In the genomic region with DNA sequence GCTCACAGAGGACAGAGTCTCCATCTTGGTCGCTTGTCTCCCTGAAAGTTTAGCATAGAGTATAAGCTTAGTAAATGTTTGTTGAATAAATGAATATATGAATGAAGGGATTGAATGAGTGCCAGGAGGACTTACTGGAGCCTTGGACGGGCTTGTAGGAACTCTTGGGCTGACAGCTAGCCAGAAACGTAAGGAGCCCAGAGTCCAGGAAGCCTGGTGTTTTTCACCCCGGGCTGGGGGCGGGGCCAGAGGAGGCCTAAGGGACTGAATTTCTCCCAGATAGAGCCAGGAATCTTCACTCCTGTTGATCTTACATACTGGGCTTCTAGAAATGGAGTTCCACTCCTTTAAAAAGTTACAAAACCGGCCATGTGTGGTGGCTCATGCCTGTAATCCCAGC, we compare ENCODE assay signal across 1 cellular context.
TF ChIP-seq lines count a peak whose summit lies in the region.

No MANE protein-coding gene starts in this region.

TF ChIP-seq in HepG2, 621 proteins besides CTCF, POLR2A, EP300 and RAD21:
- TF ChIP-seq RBM22 (optimal IDR thresholded peaks at IDR 0.05; ENCODE audit: low read length): no peak
- no peak for TF ChIP-seq MTF2 (CRISPR knock-in tag; IDR thresholded peaks at IDR 0.05; ENCODE audit: borderline replicate concordance)
- no peak for TF ChIP-seq SNRNP70 (IDR thresholded peaks at IDR 0.05; ENCODE audit: low read depth, low read length)
- no peak for TF ChIP-seq TBX3 (IDR thresholded peaks at IDR 0.05; ENCODE audit: borderline replicate concordance)
- TF ChIP-seq PRMT3 (CRISPR knock-in tag; IDR thresholded peaks at IDR 0.05; ENCODE audit: borderline replicate concordance, low read depth): no peak
- TF ChIP-seq, protein P1, sequence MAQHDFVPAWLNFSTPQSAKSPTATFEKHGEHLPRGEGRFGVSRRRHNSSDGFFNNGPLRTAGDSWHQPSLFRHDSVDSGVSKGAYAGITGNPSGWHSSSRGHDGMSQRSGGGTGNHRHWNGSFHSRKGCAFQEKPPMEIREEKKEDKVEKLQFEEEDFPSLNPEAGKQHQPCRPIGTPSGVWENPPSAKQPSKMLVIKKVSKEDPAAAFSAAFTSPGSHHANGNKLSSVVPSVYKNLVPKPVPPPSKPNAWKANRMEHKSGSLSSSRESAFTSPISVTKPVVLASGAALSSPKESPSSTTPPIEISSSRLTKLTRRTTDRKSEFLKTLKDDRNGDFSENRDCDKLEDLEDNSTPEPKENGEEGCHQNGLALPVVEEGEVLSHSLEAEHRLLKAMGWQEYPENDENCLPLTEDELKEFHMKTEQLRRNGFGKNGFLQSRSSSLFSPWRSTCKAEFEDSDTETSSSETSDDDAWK (CRISPR knock-in tag; IDR thresholded peaks at IDR 0.05): no peak
- TF ChIP-seq NFE2L2 (IDR thresholded peaks at IDR 0.05; ENCODE audit: low read length): no peak
- no peak for TF ChIP-seq MAZ (IDR thresholded peaks at IDR 0.05; ENCODE audit: borderline replicate concordance, low read depth, low read length)
- TF ChIP-seq MAZ (CRISPR knock-in tag; IDR thresholded peaks at IDR 0.05; ENCODE audit: low read depth): no peak
- TF ChIP-seq, protein P2, sequence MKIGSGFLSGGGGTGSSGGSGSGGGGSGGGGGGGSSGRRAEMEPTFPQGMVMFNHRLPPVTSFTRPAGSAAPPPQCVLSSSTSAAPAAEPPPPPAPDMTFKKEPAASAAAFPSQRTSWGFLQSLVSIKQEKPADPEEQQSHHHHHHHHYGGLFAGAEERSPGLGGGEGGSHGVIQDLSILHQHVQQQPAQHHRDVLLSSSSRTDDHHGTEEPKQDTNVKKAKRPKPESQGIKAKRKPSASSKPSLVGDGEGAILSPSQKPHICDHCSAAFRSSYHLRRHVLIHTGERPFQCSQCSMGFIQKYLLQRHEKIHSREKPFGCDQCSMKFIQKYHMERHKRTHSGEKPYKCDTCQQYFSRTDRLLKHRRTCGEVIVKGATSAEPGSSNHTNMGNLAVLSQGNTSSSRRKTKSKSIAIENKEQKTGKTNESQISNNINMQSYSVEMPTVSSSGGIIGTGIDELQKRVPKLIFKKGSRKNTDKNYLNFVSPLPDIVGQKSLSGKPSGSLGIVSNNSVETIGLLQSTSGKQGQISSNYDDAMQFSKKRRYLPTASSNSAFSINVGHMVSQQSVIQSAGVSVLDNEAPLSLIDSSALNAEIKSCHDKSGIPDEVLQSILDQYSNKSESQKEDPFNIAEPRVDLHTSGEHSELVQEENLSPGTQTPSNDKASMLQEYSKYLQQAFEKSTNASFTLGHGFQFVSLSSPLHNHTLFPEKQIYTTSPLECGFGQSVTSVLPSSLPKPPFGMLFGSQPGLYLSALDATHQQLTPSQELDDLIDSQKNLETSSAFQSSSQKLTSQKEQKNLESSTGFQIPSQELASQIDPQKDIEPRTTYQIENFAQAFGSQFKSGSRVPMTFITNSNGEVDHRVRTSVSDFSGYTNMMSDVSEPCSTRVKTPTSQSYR (CRISPR knock-in tag; IDR thresholded peaks at IDR 0.05; ENCODE audit: borderline replicate concordance): no peak
- TF ChIP-seq FOXO1 (CRISPR knock-in tag; IDR thresholded peaks at IDR 0.05): no peak
